Comparison of ENCODE assay signal across 1 cellular context in the genomic region with DNA sequence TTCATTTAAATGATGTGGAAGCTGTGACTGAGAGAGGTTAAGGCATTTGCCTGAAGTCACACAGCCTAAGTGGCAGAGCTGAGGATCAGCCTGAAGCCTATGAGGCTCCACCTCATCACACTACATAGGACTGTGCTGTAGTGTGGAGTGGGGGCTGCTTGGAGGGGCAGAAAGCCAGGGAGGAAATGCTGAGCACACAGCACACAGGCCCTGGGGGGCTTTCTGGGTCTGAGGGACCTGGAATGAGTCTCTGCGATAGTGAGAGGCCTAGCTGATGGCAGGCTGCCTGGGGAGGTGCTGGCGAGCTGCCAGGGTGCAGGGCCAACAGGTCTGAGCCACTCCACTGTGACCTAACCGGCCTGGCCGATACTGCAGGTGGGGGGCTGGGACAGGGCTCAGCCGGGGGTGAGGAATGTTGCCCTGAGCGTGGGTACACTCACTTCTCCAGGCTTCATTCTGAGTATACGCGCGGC.
TF ChIP-seq lines count a peak whose summit lies in the region.

No MANE protein-coding gene starts in this region.

TF ChIP-seq in HCT116, 20 proteins besides CTCF, POLR2A, EP300 and RAD21 (continued from another document):
- TF ChIP-seq, protein P1, sequence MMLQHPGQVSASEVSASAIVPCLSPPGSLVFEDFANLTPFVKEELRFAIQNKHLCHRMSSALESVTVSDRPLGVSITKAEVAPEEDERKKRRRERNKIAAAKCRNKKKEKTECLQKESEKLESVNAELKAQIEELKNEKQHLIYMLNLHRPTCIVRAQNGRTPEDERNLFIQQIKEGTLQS (IDR thresholded peaks at IDR 0.05), result no peak
- TF ChIP-seq CBX3 (IDR thresholded peaks at IDR 0.05; ENCODE audit: low read depth), result no peak
